Comparison of ENCODE assay signal across 1 cellular context in the genomic region with DNA sequence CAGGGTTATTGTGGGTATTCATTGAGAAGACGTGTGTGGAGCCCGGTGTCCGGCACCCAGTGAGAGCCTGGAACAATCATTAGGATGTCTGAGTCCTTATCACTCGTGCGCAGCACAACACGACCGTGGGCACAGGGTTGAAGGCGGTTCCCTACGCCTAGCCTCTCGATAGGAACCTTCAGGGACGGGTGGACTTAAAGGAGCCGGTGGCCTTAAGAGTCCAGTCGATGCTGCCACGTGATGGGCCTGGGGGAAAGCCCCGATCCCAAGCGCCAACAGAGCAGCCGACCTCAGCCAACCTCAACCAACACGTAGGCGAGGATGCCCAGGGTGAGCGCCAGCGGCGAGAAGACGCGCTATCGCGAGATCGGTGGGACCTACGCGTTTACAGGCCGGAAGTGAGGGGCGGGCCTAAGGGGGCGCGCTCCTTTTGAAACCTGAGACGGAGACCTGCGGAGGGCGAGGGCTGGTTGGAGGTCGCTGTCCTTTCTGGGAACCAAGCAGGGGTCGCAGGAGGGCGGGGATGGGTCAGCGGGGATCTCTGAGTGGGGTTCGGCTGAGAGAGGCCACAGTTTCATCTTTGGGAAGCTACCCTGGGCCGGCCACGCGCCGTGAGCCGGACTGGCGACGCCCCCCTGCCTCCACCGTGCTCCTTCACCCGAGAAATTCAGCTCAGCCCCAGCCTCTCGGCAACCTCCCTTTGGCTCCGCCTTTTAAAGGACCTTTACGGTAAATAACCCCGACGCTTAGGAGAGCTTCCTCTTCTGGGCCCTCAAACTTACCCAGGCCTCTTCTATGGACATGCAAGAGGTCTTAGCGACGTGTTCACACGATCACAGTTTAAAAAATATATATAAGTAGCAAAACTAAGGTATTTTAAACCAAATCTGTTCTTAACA.
TF ChIP-seq lines count a peak whose summit lies in the region.

No MANE protein-coding gene starts in this region.

TF ChIP-seq in HepG2, 621 proteins besides CTCF, POLR2A, EP300 and RAD21 (continued from another document and continues in another):
- TF ChIP-seq HNF4A (CRISPR knock-in tag; IDR thresholded peaks at IDR 0.05), result peak; percentile 34; the same call in 1 of the 2 replicates
- TF ChIP-seq TRIM24 (CRISPR knock-in tag; IDR thresholded peaks at IDR 0.05), result no peak
- no peak for TF ChIP-seq ZNF446 (CRISPR knock-in tag; IDR thresholded peaks at IDR 0.05)
- TF ChIP-seq, protein P1, sequence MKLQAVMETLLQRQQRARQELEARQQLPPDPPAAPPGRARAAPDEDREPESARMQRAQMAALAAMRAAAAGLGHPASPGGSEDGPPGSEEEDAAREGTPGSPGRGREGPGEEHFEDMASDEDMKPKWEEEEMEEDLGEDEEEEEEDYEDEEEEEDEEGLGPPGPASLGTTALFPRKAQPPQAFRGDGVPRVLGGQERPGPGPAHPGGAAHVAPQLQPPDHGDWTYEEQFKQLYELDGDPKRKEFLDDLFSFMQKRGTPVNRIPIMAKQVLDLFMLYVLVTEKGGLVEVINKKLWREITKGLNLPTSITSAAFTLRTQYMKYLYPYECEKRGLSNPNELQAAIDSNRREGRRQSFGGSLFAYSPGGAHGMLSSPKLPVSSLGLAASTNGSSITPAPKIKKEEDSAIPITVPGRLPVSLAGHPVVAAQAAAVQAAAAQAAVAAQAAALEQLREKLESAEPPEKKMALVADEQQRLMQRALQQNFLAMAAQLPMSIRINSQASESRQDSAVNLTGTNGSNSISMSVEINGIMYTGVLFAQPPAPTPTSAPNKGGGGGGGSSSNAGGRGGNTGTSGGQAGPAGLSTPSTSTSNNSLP (IDR thresholded peaks at IDR 0.05; ENCODE audit: low read depth, low read length), result no peak
- TF ChIP-seq, protein P2, sequence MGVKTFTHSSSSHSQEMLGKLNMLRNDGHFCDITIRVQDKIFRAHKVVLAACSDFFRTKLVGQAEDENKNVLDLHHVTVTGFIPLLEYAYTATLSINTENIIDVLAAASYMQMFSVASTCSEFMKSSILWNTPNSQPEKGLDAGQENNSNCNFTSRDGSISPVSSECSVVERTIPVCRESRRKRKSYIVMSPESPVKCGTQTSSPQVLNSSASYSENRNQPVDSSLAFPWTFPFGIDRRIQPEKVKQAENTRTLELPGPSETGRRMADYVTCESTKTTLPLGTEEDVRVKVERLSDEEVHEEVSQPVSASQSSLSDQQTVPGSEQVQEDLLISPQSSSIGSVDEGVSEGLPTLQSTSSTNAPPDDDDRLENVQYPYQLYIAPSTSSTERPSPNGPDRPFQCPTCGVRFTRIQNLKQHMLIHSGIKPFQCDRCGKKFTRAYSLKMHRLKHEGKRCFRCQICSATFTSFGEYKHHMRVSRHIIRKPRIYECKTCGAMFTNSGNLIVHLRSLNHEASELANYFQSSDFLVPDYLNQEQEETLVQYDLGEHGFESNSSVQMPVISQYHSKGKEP (CRISPR knock-in tag; IDR thresholded peaks at IDR 0.05), result 0 out of 2 replicates have a peak, but pooled peaks have one; percentile 86
- TF ChIP-seq ZMYM3 (CRISPR knock-in tag; IDR thresholded peaks at IDR 0.05), result peak; percentile 66
- TF ChIP-seq, protein P3, sequence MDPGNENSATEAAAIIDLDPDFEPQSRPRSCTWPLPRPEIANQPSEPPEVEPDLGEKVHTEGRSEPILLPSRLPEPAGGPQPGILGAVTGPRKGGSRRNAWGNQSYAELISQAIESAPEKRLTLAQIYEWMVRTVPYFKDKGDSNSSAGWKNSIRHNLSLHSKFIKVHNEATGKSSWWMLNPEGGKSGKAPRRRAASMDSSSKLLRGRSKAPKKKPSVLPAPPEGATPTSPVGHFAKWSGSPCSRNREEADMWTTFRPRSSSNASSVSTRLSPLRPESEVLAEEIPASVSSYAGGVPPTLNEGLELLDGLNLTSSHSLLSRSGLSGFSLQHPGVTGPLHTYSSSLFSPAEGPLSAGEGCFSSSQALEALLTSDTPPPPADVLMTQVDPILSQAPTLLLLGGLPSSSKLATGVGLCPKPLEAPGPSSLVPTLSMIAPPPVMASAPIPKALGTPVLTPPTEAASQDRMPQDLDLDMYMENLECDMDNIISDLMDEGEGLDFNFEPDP (CRISPR knock-in tag; conservative IDR thresholded peaks at IDR 0.05), result no peak
- peak; percentile 59 for TF ChIP-seq FOXO1 (CRISPR knock-in tag; IDR thresholded peaks at IDR 0.05)
- peak; percentile 91 for TF ChIP-seq ZNF331 (CRISPR knock-in tag; IDR thresholded peaks at IDR 0.05)
- TF ChIP-seq AGO1 (IDR thresholded peaks at IDR 0.05; ENCODE audit: low read depth, low read length, poor library complexity, severe bottlenecking), result no peak
- TF ChIP-seq ZNF780A (CRISPR knock-in tag; IDR thresholded peaks at IDR 0.05), result 0 out of 2 replicates have a peak, but pooled peaks have one; percentile 21
- TF ChIP-seq, protein P4, sequence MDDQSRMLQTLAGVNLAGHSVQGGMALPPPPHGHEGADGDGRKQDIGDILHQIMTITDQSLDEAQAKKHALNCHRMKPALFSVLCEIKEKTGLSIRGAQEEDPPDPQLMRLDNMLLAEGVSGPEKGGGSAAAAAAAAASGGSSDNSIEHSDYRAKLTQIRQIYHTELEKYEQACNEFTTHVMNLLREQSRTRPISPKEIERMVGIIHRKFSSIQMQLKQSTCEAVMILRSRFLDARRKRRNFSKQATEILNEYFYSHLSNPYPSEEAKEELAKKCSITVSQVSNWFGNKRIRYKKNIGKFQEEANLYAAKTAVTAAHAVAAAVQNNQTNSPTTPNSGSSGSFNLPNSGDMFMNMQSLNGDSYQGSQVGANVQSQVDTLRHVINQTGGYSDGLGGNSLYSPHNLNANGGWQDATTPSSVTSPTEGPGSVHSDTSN (CRISPR knock-in tag; IDR thresholded peaks at IDR 0.05; ENCODE audit: borderline replicate concordance), result no peak
- no peak for TF ChIP-seq ZNF597 (CRISPR knock-in tag; IDR thresholded peaks at IDR 0.05)
- peak; percentile 79 for TF ChIP-seq ZNF792 (CRISPR knock-in tag; IDR thresholded peaks at IDR 0.05)
- TF ChIP-seq ZNF598 (CRISPR knock-in tag; IDR thresholded peaks at IDR 0.05; ENCODE audit: borderline replicate concordance), result peak; percentile 93; the same call in 1 of the 2 replicates
- TF ChIP-seq ZNF558 (CRISPR knock-in tag; IDR thresholded peaks at IDR 0.05; ENCODE audit: borderline replicate concordance), result peak; percentile 86
- TF ChIP-seq CSRNP1 (CRISPR knock-in tag; IDR thresholded peaks at IDR 0.05), result peak; percentile 98
- TF ChIP-seq PRPF4 (IDR thresholded peaks at IDR 0.05; ENCODE audit: low read depth, low read length, poor library complexity, severe bottlenecking), result no peak
- TF ChIP-seq, protein P5, sequence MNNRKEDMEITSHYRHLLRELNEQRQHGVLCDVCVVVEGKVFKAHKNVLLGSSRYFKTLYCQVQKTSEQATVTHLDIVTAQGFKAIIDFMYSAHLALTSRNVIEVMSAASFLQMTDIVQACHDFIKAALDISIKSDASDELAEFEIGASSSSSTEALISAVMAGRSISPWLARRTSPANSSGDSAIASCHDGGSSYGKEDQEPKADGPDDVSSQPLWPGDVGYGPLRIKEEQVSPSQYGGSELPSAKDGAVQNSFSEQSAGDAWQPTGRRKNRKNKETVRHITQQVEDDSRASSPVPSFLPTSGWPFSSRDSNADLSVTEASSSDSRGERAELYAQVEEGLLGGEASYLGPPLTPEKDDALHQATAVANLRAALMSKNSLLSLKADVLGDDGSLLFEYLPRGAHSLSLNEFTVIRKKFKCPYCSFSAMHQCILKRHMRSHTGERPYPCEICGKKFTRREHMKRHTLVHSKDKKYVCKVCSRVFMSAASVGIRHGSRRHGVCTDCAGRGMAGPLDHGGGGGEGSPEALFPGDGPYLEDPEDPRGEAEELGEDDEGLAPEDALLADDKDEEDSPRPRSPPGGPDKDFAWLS (CRISPR knock-in tag; IDR thresholded peaks at IDR 0.05; ENCODE audit: borderline replicate concordance), result 0 out of 2 replicates have a peak, but pooled peaks have one; percentile 87
- TF ChIP-seq ZNF207 (IDR thresholded peaks at IDR 0.05; ENCODE audit: borderline replicate concordance), result no peak
- peak; percentile 90 for TF ChIP-seq ELF1 (CRISPR knock-in tag; IDR thresholded peaks at IDR 0.05)
- TF ChIP-seq, protein P6, sequence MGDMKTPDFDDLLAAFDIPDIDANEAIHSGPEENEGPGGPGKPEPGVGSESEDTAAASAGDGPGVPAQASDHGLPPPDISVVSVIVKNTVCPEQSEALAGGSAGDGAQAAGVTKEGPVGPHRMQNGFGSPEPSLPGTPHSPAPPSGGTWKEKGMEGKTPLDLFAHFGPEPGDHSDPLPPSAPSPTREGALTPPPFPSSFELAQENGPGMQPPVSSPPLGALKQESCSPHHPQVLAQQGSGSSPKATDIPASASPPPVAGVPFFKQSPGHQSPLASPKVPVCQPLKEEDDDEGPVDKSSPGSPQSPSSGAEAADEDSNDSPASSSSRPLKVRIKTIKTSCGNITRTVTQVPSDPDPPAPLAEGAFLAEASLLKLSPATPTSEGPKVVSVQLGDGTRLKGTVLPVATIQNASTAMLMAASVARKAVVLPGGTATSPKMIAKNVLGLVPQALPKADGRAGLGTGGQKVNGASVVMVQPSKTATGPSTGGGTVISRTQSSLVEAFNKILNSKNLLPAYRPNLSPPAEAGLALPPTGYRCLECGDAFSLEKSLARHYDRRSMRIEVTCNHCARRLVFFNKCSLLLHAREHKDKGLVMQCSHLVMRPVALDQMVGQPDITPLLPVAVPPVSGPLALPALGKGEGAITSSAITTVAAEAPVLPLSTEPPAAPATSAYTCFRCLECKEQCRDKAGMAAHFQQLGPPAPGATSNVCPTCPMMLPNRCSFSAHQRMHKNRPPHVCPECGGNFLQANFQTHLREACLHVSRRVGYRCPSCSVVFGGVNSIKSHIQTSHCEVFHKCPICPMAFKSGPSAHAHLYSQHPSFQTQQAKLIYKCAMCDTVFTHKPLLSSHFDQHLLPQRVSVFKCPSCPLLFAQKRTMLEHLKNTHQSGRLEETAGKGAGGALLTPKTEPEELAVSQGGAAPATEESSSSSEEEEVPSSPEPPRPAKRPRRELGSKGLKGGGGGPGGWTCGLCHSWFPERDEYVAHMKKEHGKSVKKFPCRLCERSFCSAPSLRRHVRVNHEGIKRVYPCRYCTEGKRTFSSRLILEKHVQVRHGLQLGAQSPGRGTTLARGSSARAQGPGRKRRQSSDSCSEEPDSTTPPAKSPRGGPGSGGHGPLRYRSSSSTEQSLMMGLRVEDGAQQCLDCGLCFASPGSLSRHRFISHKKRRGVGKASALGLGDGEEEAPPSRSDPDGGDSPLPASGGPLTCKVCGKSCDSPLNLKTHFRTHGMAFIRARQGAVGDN (CRISPR knock-in tag; IDR thresholded peaks at IDR 0.05), result peak; percentile 100
- TF ChIP-seq ZNF672 (CRISPR knock-in tag; IDR thresholded peaks at IDR 0.05), result no peak
- TF ChIP-seq, protein P7, sequence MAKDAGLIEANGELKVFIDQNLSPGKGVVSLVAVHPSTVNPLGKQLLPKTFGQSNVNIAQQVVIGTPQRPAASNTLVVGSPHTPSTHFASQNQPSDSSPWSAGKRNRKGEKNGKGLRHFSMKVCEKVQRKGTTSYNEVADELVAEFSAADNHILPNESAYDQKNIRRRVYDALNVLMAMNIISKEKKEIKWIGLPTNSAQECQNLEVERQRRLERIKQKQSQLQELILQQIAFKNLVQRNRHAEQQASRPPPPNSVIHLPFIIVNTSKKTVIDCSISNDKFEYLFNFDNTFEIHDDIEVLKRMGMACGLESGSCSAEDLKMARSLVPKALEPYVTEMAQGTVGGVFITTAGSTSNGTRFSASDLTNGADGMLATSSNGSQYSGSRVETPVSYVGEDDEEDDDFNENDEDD (CRISPR knock-in tag; IDR thresholded peaks at IDR 0.05; ENCODE audit: borderline replicate concordance), result peak; percentile 100
- peak; percentile 54 for TF ChIP-seq HCFC1 (IDR thresholded peaks at IDR 0.05; ENCODE audit: low read depth, low read length)
- TF ChIP-seq, protein P8, sequence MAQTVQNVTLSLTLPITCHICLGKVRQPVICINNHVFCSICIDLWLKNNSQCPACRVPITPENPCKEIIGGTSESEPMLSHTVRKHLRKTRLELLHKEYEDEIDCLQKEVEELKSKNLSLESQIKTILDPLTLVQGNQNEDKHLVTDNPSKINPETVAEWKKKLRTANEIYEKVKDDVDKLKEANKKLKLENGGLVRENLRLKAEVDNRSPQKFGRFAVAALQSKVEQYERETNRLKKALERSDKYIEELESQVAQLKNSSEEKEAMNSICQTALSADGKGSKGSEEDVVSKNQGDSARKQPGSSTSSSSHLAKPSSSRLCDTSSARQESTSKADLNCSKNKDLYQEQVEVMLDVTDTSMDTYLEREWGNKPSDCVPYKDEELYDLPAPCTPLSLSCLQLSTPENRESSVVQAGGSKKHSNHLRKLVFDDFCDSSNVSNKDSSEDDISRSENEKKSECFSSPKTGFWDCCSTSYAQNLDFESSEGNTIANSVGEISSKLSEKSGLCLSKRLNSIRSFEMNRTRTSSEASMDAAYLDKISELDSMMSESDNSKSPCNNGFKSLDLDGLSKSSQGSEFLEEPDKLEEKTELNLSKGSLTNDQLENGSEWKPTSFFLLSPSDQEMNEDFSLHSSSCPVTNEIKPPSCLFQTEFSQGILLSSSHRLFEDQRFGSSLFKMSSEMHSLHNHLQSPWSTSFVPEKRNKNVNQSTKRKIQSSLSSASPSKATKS (CRISPR knock-in tag; IDR thresholded peaks at IDR 0.05), result no peak
- peak; percentile 57; the same call in 1 of the 2 replicates for TF ChIP-seq PCBP1 (IDR thresholded peaks at IDR 0.05; ENCODE audit: borderline replicate concordance, low read depth, low read length)
- peak; percentile 86; the same call in 1 of the 2 replicates for TF ChIP-seq ZNF543 (CRISPR knock-in tag; IDR thresholded peaks at IDR 0.05)
- peak; percentile 20; the same call in 1 of the 2 replicates for TF ChIP-seq MEIS2 (CRISPR knock-in tag; IDR thresholded peaks at IDR 0.05)
- peak; percentile 80; the same call in 1 of the 2 replicates for TF ChIP-seq ZMAT3 (CRISPR knock-in tag; conservative IDR thresholded peaks at IDR 0.05)
- peak; percentile 68; the same call in 1 of the 2 replicates for TF ChIP-seq TSC22D2 (CRISPR knock-in tag; IDR thresholded peaks at IDR 0.05; ENCODE audit: borderline replicate concordance)
- no peak for TF ChIP-seq CHD4 (IDR thresholded peaks at IDR 0.05; ENCODE audit: borderline replicate concordance, low read length)
- TF ChIP-seq ZNF549 (CRISPR knock-in tag; IDR thresholded peaks at IDR 0.05), result no peak
- peak; percentile 93 for TF ChIP-seq KAT8 (CRISPR knock-in tag; IDR thresholded peaks at IDR 0.05)
